ENCODE assay signal across 8 cellular contexts in genomic region chr15:82108489-82109078, GRCh38.
A peak's percentile ranks its signal among the peaks of the same experiment; 100 is the strongest.
DNase-seq lines count a peak whose midpoint lies in the region; ATAC-seq and TF ChIP-seq lines count a peak whose summit lies in the region.

No MANE protein-coding gene starts in this region.

- DNase-seq in NOMO-1 treated with dmso at 0.1 percent for 144 hours (lab: John Stamatoyannopoulos, UW; ENCODE audit: unreplicated experiment) (peak; percentile 50), upper lobe of left lung (peak; percentile 61 to 90)
- peak; percentile 21 for DNase-seq in activated CD8-positive, alpha-beta memory T cell treated with anti-CD3 and anti-CD28 coated beads, Interleukin-2, amount 50 U/mL, for 24 hours (ENCODE audit: extremely low read depth)

- no peak for TF ChIP-seq EP300 in upper lobe of left lung (IDR thresholded peaks at IDR 0.05)

- ATAC-seq in GM18511 (IDR thresholded peaks at IDR 0.05; ENCODE audit: unreplicated experiment) (peak; percentile 92), HG03095 (IDR thresholded peaks at IDR 0.05; ENCODE audit: unreplicated experiment) (peak; percentile 95), esophagus mucosa (peak; percentile 94), upper lobe of left lung (ENCODE audit: low FRiP score in 2 of 2) (peak; percentile 80 to 83)

- no peaks in the 10 kb centered on the region for H3K36me3 ChIP-seq in neutrophil
- no peaks in the 10 kb centered on the region for H3K36me3 ChIP-seq in upper lobe of left lung

- H3K4me3 ChIP-seq in neutrophil (ENCODE audit: low read depth in 1 of 2, low read length in 1 of 2) (no peak overlapping the region), upper lobe of left lung (no peak overlapping the region)

- H3K9me3 ChIP-seq in neutrophil: no peaks in the 10 kb centered on the region
- H3K9me3 ChIP-seq in upper lobe of left lung: no peaks in the 10 kb centered on the region

- 54 to 62% methylated on average over 8 to 9 of the region's 9 CpGs for WGBS in upper lobe of left lung, 2 donors

- no peak for TF ChIP-seq POLR2A in upper lobe of left lung (IDR thresholded peaks at IDR 0.05)

- H3K27me3 ChIP-seq in neutrophil (no peaks in the 10 kb centered on the region), upper lobe of left lung (no peaks in the 10 kb centered on the region)

- no peak overlapping the region for H3K27ac ChIP-seq in 22Rv1
- H3K27ac ChIP-seq in neutrophil: no peak overlapping the region
- H3K27ac ChIP-seq in upper lobe of left lung: no peak overlapping the region

- TF ChIP-seq CTCF in 22Rv1 (IDR thresholded peaks at IDR 0.05) (peak; percentile 93), neutrophil (IDR thresholded peaks at IDR 0.05) (peak; percentile 20), upper lobe of left lung (IDR thresholded peaks at IDR 0.05) (peak; percentile 51 to 81 (median 68))

- H3K4me1 ChIP-seq in neutrophil (ENCODE audit: control insufficient read depth in 1 of 2, insufficient read depth in 1 of 2, low read depth in 1 of 2, low read length in 1 of 2) (no peaks in the 10 kb centered on the region), upper lobe of left lung (no peaks in the 10 kb centered on the region)

Comparison
In these comparisons a context has a peak if more than half of its experiments do, and no peak if none do; other contexts are left out.
1. CTCF ChIP-seq: peak in every context shown above with its lines; median percentile 93 in 22Rv1; 68 in upper lobe of left lung; 20 in neutrophil.
2. DNase-seq: peak in every context shown above with its lines; median percentile 76 in upper lobe of left lung; 50 in NOMO-1 treated with dmso at 0.1 percent for 144 hours; 21 in activated CD8-positive, alpha-beta memory T cell treated with anti-CD3 and anti-CD28 coated beads, Interleukin-2, amount 50 U/mL, for 24 hours.